In the genomic region with DNA sequence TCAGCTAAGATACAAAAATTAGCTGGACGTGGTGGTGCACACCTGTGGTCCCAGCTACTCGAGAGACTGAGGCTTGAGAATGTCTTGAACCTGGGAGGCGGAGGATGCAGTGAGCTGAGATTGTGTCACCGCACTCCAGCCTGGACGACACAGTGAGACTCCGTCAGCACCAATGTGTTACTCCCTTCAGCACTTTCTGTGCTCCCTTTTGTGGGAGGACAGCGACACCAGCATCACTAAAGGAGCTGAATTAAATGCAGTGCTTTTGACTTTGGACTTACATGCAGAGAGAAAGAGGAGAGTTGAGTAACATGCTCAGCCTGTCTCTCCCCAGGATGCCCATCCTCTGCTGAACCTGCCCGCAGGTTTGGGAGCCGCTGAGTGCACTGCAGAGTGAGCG, we compare ENCODE assay signal across 32 cellular contexts.
"Had no signal": no experiment of that assay in that cellular context is flagged by ENCODE, and none has a peak within 500 bp of the region (broad histone marks: within the 10 kb centered on the region; RNA-seq: fewer than 3 reads in every experiment).

No MANE protein-coding gene starts in this region.

- H3K36me3 ChIP-seq: adrenal gland, colonic mucosa had no signal

- ATAC-seq: activated CD4-positive, CD25-positive, alpha-beta regulatory T cell treated with anti-CD3 and anti-CD28 coated beads, Interleukin-2, amount 50 U/mL, for 24 hours; activated CD8-positive, alpha-beta T cell treated with anti-CD3 and anti-CD28 coated beads for 36 hours; activated naive CD8-positive, alpha-beta T cell treated with anti-CD3 and anti-CD28 coated beads, Interleukin-2, amount 50 U/mL, for 24 hours; activated T-cell treated with anti-CD3 and anti-CD28 coated beads, Interleukin-2, amount 50 U/mL, for 72 hours; body of pancreas; gastroesophageal sphincter had no signal

- H3K27ac Mint-ChIP-seq: activated B cell treated with CpG ODN at 0.5 μM for 24 hours; activated CD8-positive, alpha-beta T cell treated with anti-CD3 and anti-CD28 coated beads for 36 hours; activated naive CD4-positive, alpha-beta T cell treated with anti-CD3 and anti-CD28 coated beads, Interleukin-2, amount 50 U/mL, for 24 hours; activated naive CD8-positive, alpha-beta T cell treated with anti-CD3 and anti-CD28 coated beads for 36 hours; activated naive CD8-positive, alpha-beta T cell treated with anti-CD3 and anti-CD28 coated beads, Interleukin-2, amount 50 U/mL, for 24 hours; activated T-cell treated with anti-CD3 and anti-CD28 coated beads, Interleukin-2, amount 50 U/mL, for 24 hours; activated T-cell treated with anti-CD3 and anti-CD28 coated beads, Interleukin-2, amount 50 U/mL, for 72 hours had no signal

- DNase-seq: activated B cell treated with CpG ODN at 0.5 μM for 24 hours; activated CD4-positive, alpha-beta T cell treated with anti-CD3 and anti-CD28 coated beads for 48 hours; activated CD4-positive, alpha-beta T cell treated with anti-CD3 and anti-CD28 coated beads, Interleukin-2, amount 50 U/mL, for 1 hour; activated CD4-positive, alpha-beta T cell treated with anti-CD3 and anti-CD28 coated beads, Interleukin-2, amount 50 U/mL, for 48 hours; activated CD8-positive, alpha-beta memory T cell treated with anti-CD3 and anti-CD28 coated beads, Interleukin-2, amount 50 U/mL, for 48 hours; activated CD8-positive, alpha-beta T cell treated with anti-CD3 and anti-CD28 coated beads for 36 hours; activated gamma-delta T cell; activated naive CD4-positive, alpha-beta T cell; activated naive CD8-positive, alpha-beta T cell treated with anti-CD3 and anti-CD28 coated beads for 36 hours; activated naive CD8-positive, alpha-beta T cell treated with anti-CD3 and anti-CD28 coated beads, Interleukin-2, amount 50 U/mL, for 24 hours; activated T-cell treated with anti-CD3 and anti-CD28 coated beads for 4 hours; activated T-cell treated with anti-CD3 and anti-CD28 coated beads, Interleukin-2, amount 50 U/mL, for 24 hours; activated T-cell treated with anti-CD3 and anti-CD28 coated beads, Interleukin-2, amount 50 U/mL, for 72 hours; amygdala; aorta; body of pancreas; central memory CD4-positive, alpha-beta T cell; cerebellar nuclear complex; colonic mucosa; effector CD8-positive, alpha-beta T cell; esophagus squamous epithelium; foreskin melanocyte; T-helper 2 cell had no signal

- H3K9me3 Mint-ChIP-seq: activated B cell treated with CpG ODN at 0.5 μM for 24 hours; activated CD8-positive, alpha-beta T cell treated with anti-CD3 and anti-CD28 coated beads for 36 hours; activated naive CD4-positive, alpha-beta T cell treated with anti-CD3 and anti-CD28 coated beads, Interleukin-2, amount 50 U/mL, for 24 hours; activated naive CD8-positive, alpha-beta T cell treated with anti-CD3 and anti-CD28 coated beads for 36 hours; activated naive CD8-positive, alpha-beta T cell treated with anti-CD3 and anti-CD28 coated beads, Interleukin-2, amount 50 U/mL, for 24 hours; activated T-cell treated with anti-CD3 and anti-CD28 coated beads, Interleukin-2, amount 50 U/mL, for 24 hours; activated T-cell treated with anti-CD3 and anti-CD28 coated beads, Interleukin-2, amount 50 U/mL, for 72 hours had no signal

- H3K4me3 ChIP-seq: adrenal gland, body of pancreas, colonic mucosa, esophagus squamous epithelium, gastroesophageal sphincter had no signal

- H3K36me3 Mint-ChIP-seq: activated naive CD8-positive, alpha-beta T cell treated with anti-CD3 and anti-CD28 coated beads for 36 hours had no signal

- H3K27ac ChIP-seq: adrenal gland, body of pancreas, colonic mucosa, epithelial cell of prostate, esophagus squamous epithelium, gastroesophageal sphincter, VCaP had no signal

- H3K4me1 ChIP-seq: adrenal gland, colonic mucosa had no signal

- FAIRE-seq: endometrium, endothelial cell of umbilical vein, TTC549 had no signal

- H3K27me3 Mint-ChIP-seq: activated B cell treated with CpG ODN at 0.5 μM for 24 hours; activated CD8-positive, alpha-beta T cell treated with anti-CD3 and anti-CD28 coated beads for 36 hours; activated naive CD4-positive, alpha-beta T cell treated with anti-CD3 and anti-CD28 coated beads, Interleukin-2, amount 50 U/mL, for 24 hours; activated naive CD8-positive, alpha-beta T cell treated with anti-CD3 and anti-CD28 coated beads for 36 hours; activated naive CD8-positive, alpha-beta T cell treated with anti-CD3 and anti-CD28 coated beads, Interleukin-2, amount 50 U/mL, for 24 hours; activated T-cell treated with anti-CD3 and anti-CD28 coated beads, Interleukin-2, amount 50 U/mL, for 24 hours had no signal

- H3K4me3 Mint-ChIP-seq: activated B cell treated with CpG ODN at 0.5 μM for 24 hours; activated CD8-positive, alpha-beta T cell treated with anti-CD3 and anti-CD28 coated beads for 36 hours; activated naive CD4-positive, alpha-beta T cell treated with anti-CD3 and anti-CD28 coated beads, Interleukin-2, amount 50 U/mL, for 24 hours; activated naive CD8-positive, alpha-beta T cell treated with anti-CD3 and anti-CD28 coated beads for 36 hours; activated naive CD8-positive, alpha-beta T cell treated with anti-CD3 and anti-CD28 coated beads, Interleukin-2, amount 50 U/mL, for 24 hours; activated T-cell treated with anti-CD3 and anti-CD28 coated beads, Interleukin-2, amount 50 U/mL, for 24 hours; activated T-cell treated with anti-CD3 and anti-CD28 coated beads, Interleukin-2, amount 50 U/mL, for 72 hours had no signal

- H3K27me3 ChIP-seq: adrenal gland, body of pancreas, colonic mucosa, esophagus squamous epithelium, gastroesophageal sphincter had no signal

- H3K9me3 ChIP-seq: adrenal gland, body of pancreas, colonic mucosa, esophagus squamous epithelium, gastroesophageal sphincter had no signal
